ENCODE assay signal across 15 cellular contexts in the genomic region with DNA sequence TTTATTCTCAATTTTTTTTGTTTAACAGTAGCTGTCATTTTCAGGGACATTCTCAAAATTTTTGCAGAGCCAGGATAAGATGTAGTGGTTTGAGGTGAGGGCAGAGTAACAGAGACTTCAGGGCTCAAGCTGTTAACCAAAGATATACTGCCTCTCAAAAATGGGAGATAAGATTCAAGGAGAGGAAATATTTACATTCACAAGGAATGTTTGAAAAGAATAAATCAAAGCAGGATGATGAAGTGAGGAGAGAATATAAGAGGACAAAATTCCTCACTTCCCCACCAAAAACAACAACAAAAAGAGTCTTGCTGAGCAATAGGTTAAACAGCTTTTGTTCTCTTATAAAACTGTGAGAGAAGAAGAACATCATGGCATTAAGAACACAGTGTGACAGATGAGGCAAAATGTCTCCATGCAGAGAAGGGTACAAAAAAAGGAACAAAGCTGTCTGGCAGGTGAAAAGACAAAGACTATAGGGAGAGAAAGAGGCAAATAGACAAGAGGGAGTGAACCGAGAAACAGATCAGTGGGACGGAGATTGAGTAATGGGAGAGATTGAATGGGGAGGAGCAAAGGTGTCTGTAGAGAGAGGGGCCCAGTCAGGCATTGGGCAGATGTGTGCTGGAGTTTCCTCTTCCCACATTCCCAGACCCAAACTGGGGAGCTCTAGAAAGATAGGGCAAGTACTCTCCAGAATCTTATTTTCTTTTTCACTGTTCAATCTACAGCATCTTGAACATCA.
"Had no signal": no experiment of that assay in that cellular context is flagged by ENCODE, and none has a peak within 500 bp of the region (broad histone marks: within the 10 kb centered on the region; RNA-seq: fewer than 3 reads in every experiment).

No MANE protein-coding gene starts in this region.

- H3K27me3 ChIP-seq: left lung, pancreas had no signal

- H3K4me1 ChIP-seq: left lung, pancreas had no signal

- H3K36me3 Mint-ChIP-seq: stimulated activated effector memory CD8-positive, alpha-beta T cell treated with anti-CD3 and anti-CD28 coated beads, Interleukin-12 subunit alpha, Interleukin-12 subunit beta, amount 100 ng/mL, for 72 hours had no signal

- H3K4me3 Mint-ChIP-seq: activated CD8-positive, alpha-beta T cell treated with anti-CD3 and anti-CD28 coated beads for 36 hours; activated T-cell treated with anti-CD3 and anti-CD28 coated beads, Interleukin-2, amount 50 U/mL, for 4 hours; stimulated activated effector memory CD8-positive, alpha-beta T cell treated with anti-CD3 and anti-CD28 coated beads, Interleukin-12 subunit alpha, Interleukin-12 subunit beta, amount 100 ng/mL, for 72 hours had no signal

- H3K4me1 Mint-ChIP-seq: stimulated activated effector memory CD8-positive, alpha-beta T cell treated with anti-CD3 and anti-CD28 coated beads, Interleukin-12 subunit alpha, Interleukin-12 subunit beta, amount 100 ng/mL, for 72 hours had no signal

- H3K4me3 ChIP-seq: left lung, pancreas, thoracic aorta had no signal

- H3K36me3 ChIP-seq: left lung, pancreas, thoracic aorta had no signal

- ATAC-seq: activated CD8-positive, alpha-beta T cell treated with anti-CD3 and anti-CD28 coated beads for 36 hours; activated naive CD4-positive, alpha-beta T cell treated with anti-CD3 and anti-CD28 coated beads, Interleukin-2, amount 50 U/mL, for 72 hours; activated T-cell treated with anti-CD3 and anti-CD28 coated beads, Interleukin-2, amount 50 U/mL, for 4 hours; left lung; pancreas; SK-N-SH treated with all-trans-retinoic acid at 6 μM for 48 hours; stimulated activated effector memory CD8-positive, alpha-beta T cell treated with anti-CD3 and anti-CD28 coated beads, Interleukin-12 subunit alpha, Interleukin-12 subunit beta, amount 100 ng/mL, for 72 hours had no signal

- H3K27ac ChIP-seq: left lung, pancreas, thoracic aorta had no signal

- H3K9me3 ChIP-seq: left lung, pancreas, thoracic aorta had no signal

- H3K27ac Mint-ChIP-seq: activated CD8-positive, alpha-beta T cell treated with anti-CD3 and anti-CD28 coated beads for 36 hours; activated naive CD4-positive, alpha-beta T cell treated with anti-CD3 and anti-CD28 coated beads, Interleukin-2, amount 50 U/mL, for 72 hours; stimulated activated effector memory CD8-positive, alpha-beta T cell treated with anti-CD3 and anti-CD28 coated beads, Interleukin-12 subunit alpha, Interleukin-12 subunit beta, amount 100 ng/mL, for 72 hours had no signal

- DNase-seq: activated CD8-positive, alpha-beta T cell treated with anti-CD3 and anti-CD28 coated beads for 36 hours; activated gamma-delta T cell; activated T-cell treated with anti-CD3 and anti-CD28 coated beads, Interleukin-2, amount 50 U/mL, for 4 hours; amniotic stem cell; effector memory CD4-positive, alpha-beta T cell; head of caudate nucleus; islet precursor cell; left lung; mammary epithelial cell; pancreas; T-helper 1 cell had no signal
